19 cellular contexts compared by ENCODE assay signal in genomic region chr4:24372915-24373314, GRCh38.
"Had no signal": no experiment of that assay in that cellular context is flagged by ENCODE, and none has a peak within 500 bp of the region (broad histone marks: within the 10 kb centered on the region; RNA-seq: fewer than 3 reads in every experiment).

No MANE protein-coding gene starts in this region.

- H3K27ac ChIP-seq: neutrophil, ovary, psoas muscle, right lobe of liver, upper lobe of right lung had no signal

- H3K4me3 ChIP-seq: ovary, psoas muscle, right lobe of liver, upper lobe of right lung had no signal

- DNase-seq: activated CD4-positive, alpha-beta T cell treated with anti-CD3 and anti-CD28 coated beads for 1 hour; activated CD4-positive, alpha-beta T cell treated with anti-CD3 and anti-CD28 coated beads, Interleukin-2, amount 50 U/mL, for 1 hour; activated CD8-positive, alpha-beta T cell treated with anti-CD3 and anti-CD28 coated beads, Interleukin-2, amount 10 ng/mL, durations not matched to agents 7 days and 5 days; activated gamma-delta T cell; anterior cingulate cortex; cortex of kidney; endodermal cell; kidney; naive thymus-derived CD8-positive, alpha-beta T cell; ovary; psoas muscle; right lobe of liver; small intestine; stimulated activated CD4-positive, alpha-beta T cell treated with anti-CD3 and anti-CD28 coated beads, Interleukin-15, amount 100 ng/mL, for 24 hours; stimulated activated CD8-positive, alpha-beta memory T cell treated with anti-CD3 and anti-CD28 coated beads, Interleukin-4, amount 100 ng/mL, for 48 hours; stimulated activated naive CD4-positive, alpha-beta T cell; T-helper 1 cell; upper lobe of right lung had no signal

- H3K9me3 ChIP-seq: neutrophil, ovary, psoas muscle, right lobe of liver, upper lobe of right lung had no signal

- H3K27me3 ChIP-seq: neutrophil, ovary, right lobe of liver, upper lobe of right lung had no signal

- H3K36me3 ChIP-seq: neutrophil, ovary, right lobe of liver, upper lobe of right lung had no signal

- ATAC-seq: activated CD8-positive, alpha-beta T cell treated with anti-CD3 and anti-CD28 coated beads, Interleukin-2, amount 10 ng/mL, durations not matched to agents 7 days and 5 days; naive thymus-derived CD8-positive, alpha-beta T cell; psoas muscle; upper lobe of right lung had no signal

- H3K4me1 ChIP-seq: upper lobe of right lung had no signal
